22 cellular contexts compared by ENCODE assay signal in genomic region chr5:170397059-170397458, GRCh38. TPM values are rescaled to one million over a fixed set of nuclear protein-coding genes. Genes with fewer than 3 reads are reported as not detected.
"Had no signal": no experiment of that assay in that cellular context is flagged by ENCODE, and none has a peak within 500 bp of the region (broad histone marks: within the 10 kb centered on the region; RNA-seq: fewer than 3 reads in every experiment).

No MANE protein-coding gene starts in this region.

- H3K36me3 ChIP-seq: left ventricle myocardium inferior, vagina had no signal

- H3K4me3 ChIP-seq: left ventricle myocardium inferior, vagina had no signal

- H3K4me3 Mint-ChIP-seq: activated CD4-positive, alpha-beta memory T cell treated with anti-CD3 and anti-CD28 coated beads, Interleukin-2, amount 10 ng/mL, durations not matched to agents 7 days and 5 days; activated naive CD4-positive, alpha-beta T cell treated with anti-CD3 and anti-CD28 coated beads, Interleukin-2, amount 10 ng/mL, durations not matched to agents 7 days and 5 days; activated T-cell treated with anti-CD3 and anti-CD28 coated beads, Interleukin-2, amount 50 U/mL, for 72 hours; natural killer cell; stimulated activated naive B cell treated with anti-CD40 and anti-IgM and Interleukin-4, amounts not matched to agents 10 μg/mL and 1 μg/mL and 100 μg/mL, for 72 hours had no signal

- H3K27ac ChIP-seq: left ventricle myocardium inferior, vagina had no signal

- H3K9me3 ChIP-seq: vagina had no signal

- H3K4me1 ChIP-seq: left ventricle myocardium inferior, vagina had no signal

- H3K27me3 ChIP-seq: vagina had no signal

- H3K27ac Mint-ChIP-seq: activated CD4-positive, alpha-beta memory T cell treated with anti-CD3 and anti-CD28 coated beads, Interleukin-2, amount 10 ng/mL, durations not matched to agents 7 days and 5 days; activated naive CD4-positive, alpha-beta T cell treated with anti-CD3 and anti-CD28 coated beads, Interleukin-2, amount 10 ng/mL, durations not matched to agents 7 days and 5 days; activated T-cell treated with anti-CD3 and anti-CD28 coated beads, Interleukin-2, amount 50 U/mL, for 72 hours; natural killer cell; progenitor cell of endocrine pancreas; stimulated activated naive B cell treated with anti-CD40 and anti-IgM and Interleukin-4, amounts not matched to agents 10 μg/mL and 1 μg/mL and 100 μg/mL, for 72 hours had no signal

- H3K36me3 Mint-ChIP-seq: activated naive CD4-positive, alpha-beta T cell treated with anti-CD3 and anti-CD28 coated beads, Interleukin-2, amount 10 ng/mL, durations not matched to agents 7 days and 5 days; natural killer cell; stimulated activated naive B cell treated with anti-CD40 and anti-IgM and Interleukin-4, amounts not matched to agents 10 μg/mL and 1 μg/mL and 100 μg/mL, for 72 hours had no signal

- DNase-seq: activated CD4-positive, alpha-beta memory T cell treated with anti-CD3 and anti-CD28 coated beads, Interleukin-2, amount 10 ng/mL, durations not matched to agents 7 days and 5 days; activated CD4-positive, alpha-beta T cell treated with anti-CD3 and anti-CD28 coated beads for 48 hours; activated effector memory CD4-positive, alpha-beta T cell treated with anti-CD3 and anti-CD28 coated beads, Interleukin-2, amount 50 U/mL, for 16 hours; activated naive CD4-positive, alpha-beta T cell treated with anti-CD3 and anti-CD28 coated beads, Interleukin-2, amount 10 ng/mL, durations not matched to agents 7 days and 5 days; activated T-cell treated with anti-CD3 and anti-CD28 coated beads, Interleukin-2, amount 50 U/mL, for 72 hours; amygdala; effector CD4-positive, alpha-beta T cell; erythroblast; foreskin fibroblast; kidney glomerular epithelial cell; left ventricle myocardium inferior; midbrain; natural killer cell; stimulated activated CD4-positive, alpha-beta T cell treated with anti-CD3 and anti-CD28 coated beads, Interleukin-2, amount 100 ng/mL, for 48 hours; stimulated activated CD8-positive, alpha-beta memory T cell treated with anti-CD3 and anti-CD28 coated beads, Interleukin-4, amount 100 ng/mL, for 48 hours; stimulated activated naive B cell treated with anti-CD40 and anti-IgM and Interleukin-4, amounts not matched to agents 10 μg/mL and 1 μg/mL and 100 μg/mL, for 72 hours; trophoblast cell had no signal

- H3K9me3 Mint-ChIP-seq: activated CD4-positive, alpha-beta memory T cell treated with anti-CD3 and anti-CD28 coated beads, Interleukin-2, amount 10 ng/mL, durations not matched to agents 7 days and 5 days; activated naive CD4-positive, alpha-beta T cell treated with anti-CD3 and anti-CD28 coated beads, Interleukin-2, amount 10 ng/mL, durations not matched to agents 7 days and 5 days; activated T-cell treated with anti-CD3 and anti-CD28 coated beads, Interleukin-2, amount 50 U/mL, for 72 hours; natural killer cell had no signal

RNA-seq across cellular contexts. Expression of gene KCNMB1, which starts 7.9 kb away (rescaled TPM):
- total RNA-seq: activated CD4-positive, alpha-beta memory T cell treated with anti-CD3 and anti-CD28 coated beads, Interleukin-2, amount 10 ng/mL, durations not matched to agents 7 days and 5 days; activated T-cell treated with anti-CD3 and anti-CD28 coated beads, Interleukin-2, amount 50 U/mL, for 72 hours; fibroblast of lung; glomerular endothelial cell; lung microvascular endothelial cell; progenitor cell of endocrine pancreas had no signal
- polyA plus RNA-seq: fibroblast of lung had no signal
